10 cellular contexts compared by ENCODE assay signal in the genomic region with DNA sequence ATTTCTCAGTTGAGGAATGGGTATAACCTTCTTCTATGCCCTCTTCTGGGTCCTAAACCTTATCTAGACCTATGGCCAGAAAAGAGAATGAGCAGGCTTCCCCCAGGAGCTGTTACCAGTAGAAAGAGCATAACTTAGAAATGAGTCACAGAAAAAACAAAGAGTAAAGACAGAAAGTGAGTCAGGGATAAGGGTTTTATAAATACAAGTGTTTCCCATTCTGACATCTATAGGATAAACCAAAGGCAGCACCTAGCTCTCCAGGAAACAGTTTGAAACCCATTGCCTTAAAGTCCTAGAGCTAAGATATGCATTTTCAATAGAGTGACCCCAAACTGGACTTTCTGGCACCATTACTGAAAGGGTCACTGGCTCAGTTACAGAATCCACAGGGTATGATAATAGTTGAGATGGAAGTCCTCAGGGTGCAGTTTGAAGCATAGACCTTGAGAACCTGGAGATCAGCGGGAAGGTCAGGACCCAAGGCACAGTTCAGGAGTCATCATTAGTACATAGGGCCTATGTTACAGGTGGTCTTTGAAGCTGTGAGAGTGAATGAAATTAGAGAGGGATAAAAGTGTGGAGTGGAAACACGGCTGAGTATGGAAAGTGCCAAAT. TPM values are rescaled to one million over a fixed set of nuclear protein-coding genes. Genes with fewer than 3 reads are reported as not detected.
A peak's percentile ranks its signal among the peaks of the same experiment; 100 is the strongest.
DNase-seq lines count a peak whose midpoint lies in the region; FAIRE-seq and TF ChIP-seq lines count a peak whose summit lies in the region.
"Had no signal": no experiment of that assay in that cellular context is flagged by ENCODE, and none has a peak within 500 bp of the region (broad histone marks: within the 10 kb centered on the region; RNA-seq: fewer than 3 reads in every experiment).

No MANE protein-coding gene starts in this region.

- no peaks in the 10 kb centered on the region for H3K36me3 Mint-ChIP-seq in endothelial cell (ENCODE audit: low read depth, unreplicated experiment)
- H3K36me3 Mint-ChIP-seq: immature natural killer cell had no signal

- no peak overlapping the region for H3K4ac ChIP-seq in mesenchymal stem cell (ENCODE audit: low read depth in 1 of 2, low read length in 2 of 2)

- no peak overlapping the region for H3K4me2 ChIP-seq in mesenchymal stem cell (ENCODE audit: low read length, poor library complexity, severe bottlenecking)

- H3K4me3 Mint-ChIP-seq in endothelial cell (ENCODE audit: unreplicated experiment): no peak overlapping the region
- H3K4me3 Mint-ChIP-seq: CD4-positive, alpha-beta T cell; immature natural killer cell had no signal

- peaks cover 9% of the 10 kb centered on the region for H3K27me3 Mint-ChIP-seq in endothelial cell (ENCODE audit: unreplicated experiment)

- no peaks in the 10 kb centered on the region for H3K27me3 ChIP-seq in HUES6 (ENCODE audit: control insufficient read depth, insufficient read depth, low read length)
- H3K27me3 ChIP-seq in bronchial epithelial cell (ENCODE audit: control insufficient read depth, insufficient read depth, low read length): no peaks in the 10 kb centered on the region
- no peaks in the 10 kb centered on the region for H3K27me3 ChIP-seq in mesenchymal stem cell (ENCODE audit: control insufficient read depth in 1 of 2, insufficient read depth in 1 of 2, low read length in 2 of 2)

- no peak for FAIRE-seq in bronchial epithelial cell (lab: Jason Lieb, UNC)

- no peak overlapping the region for H3K27ac Mint-ChIP-seq in endothelial cell (ENCODE audit: unreplicated experiment)
- H3K27ac Mint-ChIP-seq: CD4-positive, alpha-beta T cell; immature natural killer cell had no signal

- H3K4me3 ChIP-seq in AG10803 (ENCODE audit: low read length) (no peak overlapping the region), HUES6 (ENCODE audit: low read depth, low read length) (no peak overlapping the region), bronchial epithelial cell (ENCODE audit: low read depth, low read length) (no peak overlapping the region), mesenchymal stem cell (ENCODE audit: insufficient read depth in 1 of 2, low read depth in 1 of 2, low read length in 2 of 2) (no peak overlapping the region)

- DNase-seq in AG10803 (ENCODE audit: low read depth) (peak; percentile 50), bronchial epithelial cell (ENCODE audit: low read depth) (peak; percentile 88), mesenchymal stem cell (peak; percentile 77), DMS79 treated with DMSO at 0.1 percent for 48 hours (lab: John Stamatoyannopoulos, UW) (no peak), COLO668 (lab: John Stamatoyannopoulos, UW; ENCODE audit: unreplicated experiment) (no peak), NCI-H2107 treated with DMSO at 0.1 percent for 48 hours (lab: John Stamatoyannopoulos, UW; ENCODE audit: unreplicated experiment) (no peak), endothelial cell (ENCODE audit: low spot score) (no peak)
- DNase-seq: CD4-positive, alpha-beta T cell; immature natural killer cell had no signal

- H2AK5ac ChIP-seq in mesenchymal stem cell (ENCODE audit: low read length, severe bottlenecking): peak overlapping the region; percentile 61

- peak overlapping the region in 1 of 2 experiments; percentile 9 for H3K18ac ChIP-seq in mesenchymal stem cell (ENCODE audit: low read depth in 1 of 2, low read length in 2 of 2)

- H3K36me3 ChIP-seq in HUES6 (ENCODE audit: control insufficient read depth, insufficient read depth, low read length): no peaks in the 10 kb centered on the region
- no peaks in the 10 kb centered on the region for H3K36me3 ChIP-seq in bronchial epithelial cell (ENCODE audit: control insufficient read depth, insufficient read depth, low read length)
- H3K36me3 ChIP-seq in mesenchymal stem cell (ENCODE audit: control insufficient read depth in 1 of 2, insufficient read depth in 2 of 2, low read depth in 1 of 2, low read length in 2 of 2): no peaks in the 10 kb centered on the region

- no peak overlapping the region for H4K8ac ChIP-seq in mesenchymal stem cell (ENCODE audit: low read length)

- H4K91ac ChIP-seq in mesenchymal stem cell (ENCODE audit: low read length): no peak overlapping the region

- H3K79me1 ChIP-seq in mesenchymal stem cell (replicated peaks; ENCODE audit: low read length, poor library complexity, severe bottlenecking): no peaks in the 10 kb centered on the region

- no peak overlapping the region for H3K14ac ChIP-seq in mesenchymal stem cell (ENCODE audit: low read length in 2 of 2)

- H2BK12ac ChIP-seq in mesenchymal stem cell (ENCODE audit: low read length in 2 of 2): no peak overlapping the region

- H3K9me3 Mint-ChIP-seq in endothelial cell (ENCODE audit: unreplicated experiment): no peaks in the 10 kb centered on the region
- H3K9me3 Mint-ChIP-seq: CD4-positive, alpha-beta T cell had no signal

- 94% methylated on average over 1 of the region's 2 CpGs for WGBS in mesenchymal stem cell

- H2BK5ac ChIP-seq in mesenchymal stem cell (ENCODE audit: low read depth, low read length, poor library complexity, severe bottlenecking): no peak overlapping the region

- H3K23ac ChIP-seq in mesenchymal stem cell (ENCODE audit: low read length in 2 of 2): no peak overlapping the region

- TF ChIP-seq CTCF in AG10803 (conservative IDR thresholded peaks at IDR 0.05; ENCODE audit: low read length) (no peak; the same call in 1 of the 2 replicates), bronchial epithelial cell (IDR thresholded peaks at IDR 0.05; ENCODE audit: insufficient read depth, low read length, severe bottlenecking) (no peak), endothelial cell (IDR thresholded peaks at IDR 0.05; ENCODE audit: unreplicated experiment) (no peak)

- peak overlapping the region; percentile 52; the same call in 1 of the 2 replicates for H3K27ac ChIP-seq in HUES6 (ENCODE audit: low read depth, low read length)
- peak overlapping the region; percentile 6 for H3K27ac ChIP-seq in mesenchymal stem cell (ENCODE audit: low read length, poor library complexity, severe bottlenecking)

- H3K4me1 Mint-ChIP-seq in endothelial cell (ENCODE audit: unreplicated experiment): peaks cover 76% of the 10 kb centered on the region
- H3K4me1 Mint-ChIP-seq: immature natural killer cell had no signal

- no peak overlapping the region for H2BK15ac ChIP-seq in mesenchymal stem cell (ENCODE audit: low read depth, poor library complexity, severe bottlenecking)

- H3K9ac ChIP-seq in HUES6 (ENCODE audit: low read length): no peak overlapping the region
- H3K9ac ChIP-seq in mesenchymal stem cell (ENCODE audit: low read length): no peak overlapping the region

- H3K4me1 ChIP-seq in HUES6 (ENCODE audit: control insufficient read depth, insufficient read depth, low read length): peaks cover 29% of the 10 kb centered on the region; the same call in 1 of the 2 replicates
- H3K4me1 ChIP-seq in mesenchymal stem cell (ENCODE audit: control insufficient read depth, insufficient read depth, low read depth, low read length): peaks cover 22% of the 10 kb centered on the region

- H3K9me3 ChIP-seq in HUES6 (ENCODE audit: control insufficient read depth, insufficient read depth, low read depth, low read length) (no peaks in the 10 kb centered on the region), mesenchymal stem cell (ENCODE audit: control insufficient read depth, low read length) (no peaks in the 10 kb centered on the region)

- no peak overlapping the region for H2BK120ac ChIP-seq in mesenchymal stem cell (ENCODE audit: low read depth, low read length)

- no peak overlapping the region for H2AFZ ChIP-seq in mesenchymal stem cell (ENCODE audit: low read depth, low read length)

RNA-seq across cellular contexts. Expression of gene LIFR, which starts 42.7 kb away (rescaled TPM):
- 4.4 and 10.0 TPM in 2 replicates for total RNA-seq in bronchial epithelial cell
- 61.7 TPM for polyA plus RNA-seq in mesenchymal stem cell (2013, experiment 1 of 2)
- polyA plus RNA-seq in mesenchymal stem cell (2013, experiment 2 of 2): 62.0 TPM
- total RNA-seq in endothelial cell (ENCODE audit: unreplicated experiment): 96.0 TPM
- polyA plus RNA-seq: immature natural killer cell had no signal

Comparison
In these comparisons a context has a peak if more than half of its experiments do, and no peak if none do; other contexts are left out.
1. DNase-seq: peak in AG10803 (single experiment), bronchial epithelial cell (single experiment) and mesenchymal stem cell (single experiment); none in DMS79 treated with DMSO at 0.1 percent for 48 hours (single experiment), COLO668 (single experiment), NCI-H2107 treated with DMSO at 0.1 percent for 48 hours (single experiment) and endothelial cell (single experiment).